In the genomic region with DNA sequence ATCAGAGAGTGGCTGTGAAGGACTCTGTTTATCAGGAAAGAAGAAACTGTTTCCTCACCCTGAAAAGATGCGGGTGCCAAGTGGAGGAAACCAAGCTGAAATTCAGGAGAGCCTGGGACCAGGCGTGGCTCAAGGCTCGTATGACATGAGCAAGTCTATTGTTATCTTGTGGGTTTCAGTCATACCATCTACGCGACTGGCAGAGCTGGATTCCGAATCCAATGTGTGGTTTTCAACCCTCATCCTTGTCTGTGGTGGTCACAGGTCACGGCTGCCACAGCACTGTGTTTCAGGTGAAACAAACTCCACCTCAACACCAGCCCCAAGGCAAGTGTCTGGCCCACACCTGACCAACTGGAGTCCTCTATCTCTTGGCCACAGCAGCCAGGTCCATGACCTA, we compare ENCODE assay signal across 18 cellular contexts. TPM values are rescaled to one million over a fixed set of nuclear protein-coding genes. Genes with fewer than 3 reads are reported as not detected.
DNase-seq lines count a peak whose midpoint lies in the region; ATAC-seq, FAIRE-seq and TF ChIP-seq lines count a peak whose summit lies in the region.
"Had no signal": no experiment of that assay in that cellular context is flagged by ENCODE, and none has a peak within 500 bp of the region (broad histone marks: within the 10 kb centered on the region; RNA-seq: fewer than 3 reads in every experiment).

No MANE protein-coding gene starts in this region.

- H3K27ac ChIP-seq in sigmoid colon, result no peak overlapping the region
- H3K27ac ChIP-seq: BLaER1 treated with 17β-estradiol and CSF1 and Interleukin-3, amounts not matched to agents 10 nM and 100 nM had no signal

- no peaks in the 10 kb centered on the region for H3K27me3 ChIP-seq in bronchial epithelial cell (ENCODE audit: control insufficient read depth, insufficient read depth, low read length)
- peaks cover 0 to 9% (median 0%) of the 10 kb centered on the region in 3 donors for H3K27me3 ChIP-seq in sigmoid colon
- H3K27me3 ChIP-seq: BLaER1 treated with 17β-estradiol and CSF1 and Interleukin-3, amounts not matched to agents 10 nM and 100 nM had no signal

- H3K27ac Mint-ChIP-seq in stimulated activated memory B cell treated with anti-CD40 and anti-IgM and Interleukin-4, amounts not matched to agents 10 μg/mL and 1 μg/mL and 100 μg/mL, for 72 hours, result no peak overlapping the region
- no peak overlapping the region for H3K27ac Mint-ChIP-seq in activated CD8-positive, alpha-beta T cell treated with anti-CD3 and anti-CD28 coated beads, Interleukin-2, amount 10 ng/mL, durations not matched to agents 7 days and 5 days
- H3K27ac Mint-ChIP-seq: CD4-positive, CD25-positive, alpha-beta regulatory T cell; H9 had no signal

- ATAC-seq in stimulated activated memory B cell treated with anti-CD40 and anti-IgM and Interleukin-4, amounts not matched to agents 10 μg/mL and 1 μg/mL and 100 μg/mL, for 72 hours, result peak; percentile 34
- no peak for ATAC-seq in HG03045 (IDR thresholded peaks at IDR 0.05; ENCODE audit: unreplicated experiment)
- ATAC-seq in activated CD8-positive, alpha-beta T cell treated with anti-CD3 and anti-CD28 coated beads, Interleukin-2, amount 10 ng/mL, durations not matched to agents 7 days and 5 days, result no peak

- peaks cover 15% of the 10 kb centered on the region for H3K27me3 Mint-ChIP-seq in stimulated activated memory B cell treated with anti-CD40 and anti-IgM and Interleukin-4, amounts not matched to agents 10 μg/mL and 1 μg/mL and 100 μg/mL, for 72 hours
- H3K27me3 Mint-ChIP-seq in activated CD8-positive, alpha-beta T cell treated with anti-CD3 and anti-CD28 coated beads, Interleukin-2, amount 10 ng/mL, durations not matched to agents 7 days and 5 days (ENCODE audit: low read depth), result peaks cover 4% of the 10 kb centered on the region

- H3K36me3 Mint-ChIP-seq in stimulated activated memory B cell treated with anti-CD40 and anti-IgM and Interleukin-4, amounts not matched to agents 10 μg/mL and 1 μg/mL and 100 μg/mL, for 72 hours, result no peaks in the 10 kb centered on the region
- no peaks in the 10 kb centered on the region for H3K36me3 Mint-ChIP-seq in activated CD8-positive, alpha-beta T cell treated with anti-CD3 and anti-CD28 coated beads, Interleukin-2, amount 10 ng/mL, durations not matched to agents 7 days and 5 days (ENCODE audit: low read depth)
- H3K36me3 Mint-ChIP-seq: CD4-positive, CD25-positive, alpha-beta regulatory T cell had no signal

- POLR2A ChIA-PET in activated CD8-positive, alpha-beta T cell treated with anti-CD3 and anti-CD28 coated beads, Interleukin-2, amount 10 ng/mL, durations not matched to agents 7 days and 5 days (lab: Charles Lee), result no interaction called here

- TF ChIP-seq POLR2A in sigmoid colon (IDR thresholded peaks at IDR 0.05), result no peak

- 77 to 87% methylated on average over 7 of the region's 7 CpGs for WGBS in sigmoid colon, 2 donors

- DNase-seq in M059J (ENCODE audit: low read depth) (peak; percentile 15), bronchial epithelial cell (ENCODE audit: low read depth) (peak; percentile 8), kidney tubule cell (ENCODE audit: low spot score) (peak; percentile 45), sigmoid colon (no peak), LoVo (ENCODE audit: low spot score) (no peak)
- DNase-seq in activated CD8-positive, alpha-beta T cell treated with anti-CD3 and anti-CD28 coated beads, Interleukin-2, amount 10 ng/mL, durations not matched to agents 7 days and 5 days, result no peak
- DNase-seq: ACHN; CD4-positive, CD25-positive, alpha-beta regulatory T cell; DMS53; GF-D8; GOT3; H9 had no signal

- no peak overlapping the region for H3K4me3 Mint-ChIP-seq in stimulated activated memory B cell treated with anti-CD40 and anti-IgM and Interleukin-4, amounts not matched to agents 10 μg/mL and 1 μg/mL and 100 μg/mL, for 72 hours
- no peak overlapping the region for H3K4me3 Mint-ChIP-seq in activated CD8-positive, alpha-beta T cell treated with anti-CD3 and anti-CD28 coated beads, Interleukin-2, amount 10 ng/mL, durations not matched to agents 7 days and 5 days
- H3K4me3 Mint-ChIP-seq: CD4-positive, CD25-positive, alpha-beta regulatory T cell; H9 had no signal

- H3K4me1 Mint-ChIP-seq in stimulated activated memory B cell treated with anti-CD40 and anti-IgM and Interleukin-4, amounts not matched to agents 10 μg/mL and 1 μg/mL and 100 μg/mL, for 72 hours, result no peaks in the 10 kb centered on the region
- no peaks in the 10 kb centered on the region for H3K4me1 Mint-ChIP-seq in activated CD8-positive, alpha-beta T cell treated with anti-CD3 and anti-CD28 coated beads, Interleukin-2, amount 10 ng/mL, durations not matched to agents 7 days and 5 days (ENCODE audit: low read depth)
- H3K4me1 Mint-ChIP-seq: H9 had no signal

- H3K4me3 ChIP-seq in bronchial epithelial cell (ENCODE audit: low read depth, low read length) (no peak overlapping the region), sigmoid colon (no peak overlapping the region)
- H3K4me3 ChIP-seq: BLaER1 treated with 17β-estradiol and CSF1 and Interleukin-3, amounts not matched to agents 10 nM and 100 nM had no signal

- H3K36me3 ChIP-seq in bronchial epithelial cell (ENCODE audit: control insufficient read depth, insufficient read depth, low read length) (no peaks in the 10 kb centered on the region), sigmoid colon (no peaks in the 10 kb centered on the region)
- H3K36me3 ChIP-seq: BLaER1 treated with 17β-estradiol and CSF1 and Interleukin-3, amounts not matched to agents 10 nM and 100 nM had no signal

- no peak for FAIRE-seq in bronchial epithelial cell (lab: Jason Lieb, UNC)
- FAIRE-seq: GM19239 had no signal

- CTCF ChIA-PET in activated CD8-positive, alpha-beta T cell treated with anti-CD3 and anti-CD28 coated beads, Interleukin-2, amount 10 ng/mL, durations not matched to agents 7 days and 5 days (lab: Charles Lee), result interaction anchor here (1.5 kb wide), 1 partner anchor 9 kb away, joined by 9 read pairs; a partner anchor contains a TSS

- H3K4me1 ChIP-seq in sigmoid colon, result no peaks in the 10 kb centered on the region
- H3K4me1 ChIP-seq: BLaER1 treated with 17β-estradiol and CSF1 and Interleukin-3, amounts not matched to agents 10 nM and 100 nM had no signal

- H3K9me3 ChIP-seq in sigmoid colon, result no peaks in the 10 kb centered on the region
- H3K9me3 ChIP-seq: BLaER1 treated with 17β-estradiol and CSF1 and Interleukin-3, amounts not matched to agents 10 nM and 100 nM had no signal

- no peak for TF ChIP-seq EP300 in sigmoid colon (IDR thresholded peaks at IDR 0.05)

- TF ChIP-seq CTCF in bronchial epithelial cell (IDR thresholded peaks at IDR 0.05; ENCODE audit: insufficient read depth, low read length, severe bottlenecking) (no peak), sigmoid colon (IDR thresholded peaks at IDR 0.05) (no peak)

- intact Hi-C loops in sigmoid colon (cut with DNase I), result no loop called here

- H3K9me3 Mint-ChIP-seq in stimulated activated memory B cell treated with anti-CD40 and anti-IgM and Interleukin-4, amounts not matched to agents 10 μg/mL and 1 μg/mL and 100 μg/mL, for 72 hours, result no peaks in the 10 kb centered on the region
- no peaks in the 10 kb centered on the region for H3K9me3 Mint-ChIP-seq in activated CD8-positive, alpha-beta T cell treated with anti-CD3 and anti-CD28 coated beads, Interleukin-2, amount 10 ng/mL, durations not matched to agents 7 days and 5 days (ENCODE audit: insufficient read depth)

RNA-seq across cellular contexts. Expression of a gene that starts 9.1 kb away (rescaled TPM):
- total RNA-seq in M059J (2014; rRNA removed; shearing (Covaris generic)), result not detected in 2 replicates
- total RNA-seq in bronchial epithelial cell (not detected in 2 replicates), sigmoid colon (not detected)
- not detected for polyA plus RNA-seq in sigmoid colon
- not detected for total RNA-seq in activated CD8-positive, alpha-beta T cell treated with anti-CD3 and anti-CD28 coated beads, Interleukin-2, amount 10 ng/mL, durations not matched to agents 7 days and 5 days
- total RNA-seq: A172; CD4-positive, CD25-positive, alpha-beta regulatory T cell; H9; HT-29 had no signal
- polyA plus RNA-seq: CD4-positive, CD25-positive, alpha-beta regulatory T cell had no signal

Comparison
In these comparisons a context has a peak if more than half of its experiments do, and no peak if none do; other contexts are left out.
1. DNase-seq: peak in M059J (single experiment), bronchial epithelial cell (single experiment) and kidney tubule cell (single experiment); none in sigmoid colon (single experiment), LoVo (single experiment) and activated CD8-positive, alpha-beta T cell treated with anti-CD3 and anti-CD28 coated beads, Interleukin-2, amount 10 ng/mL, durations not matched to agents 7 days and 5 days (single experiment).